In genomic region chr4:169861592-169861991, GRCh38 we compare ENCODE assay signal across 17 cellular contexts.
"Had no signal": no experiment of that assay in that cellular context is flagged by ENCODE, and none has a peak within 500 bp of the region (broad histone marks: within the 10 kb centered on the region; RNA-seq: fewer than 3 reads in every experiment).

No MANE protein-coding gene starts in this region.

- DNase-seq: activated CD4-positive, alpha-beta T cell treated with anti-CD3 and anti-CD28 coated beads for 48 hours; activated CD8-positive, alpha-beta memory T cell treated with anti-CD3 and anti-CD28 coated beads, Interleukin-2, amount 50 U/mL, for 4 hours; activated CD8-positive, alpha-beta T cell treated with anti-CD3 and anti-CD28 coated beads, Interleukin-2, amount 10 ng/mL, durations not matched to agents 7 days and 5 days; activated effector memory CD4-positive, alpha-beta T cell treated with anti-CD3 and anti-CD28 coated beads, Interleukin-2, amount 50 U/mL, for 16 hours; activated T-cell treated with anti-CD3 and anti-CD28 coated beads, Interleukin-2, amount 50 U/mL, for 48 hours; adrenal gland; foreskin melanocyte; head of caudate nucleus; immature natural killer cell; naive thymus-derived CD4-positive, alpha-beta T cell; stimulated activated CD4-positive, alpha-beta T cell treated with anti-CD3 and anti-CD28 coated beads, Interleukin-15, amount 100 ng/mL, for 24 hours; stimulated activated CD4-positive, alpha-beta T cell treated with anti-CD3 and anti-CD28 coated beads, Interleukin-4, amount 100 ng/mL, for 24 hours; stimulated activated naive CD8-positive, alpha-beta T cell treated with anti-CD3 and anti-CD28 coated beads, Interleukin-15, Interleukin-2, amounts not matched to agents 100 U/mL and 50 U/mL, for 24 hours; trophoblast cell had no signal

- H3K27ac Mint-ChIP-seq: activated CD8-positive, alpha-beta T cell treated with anti-CD3 and anti-CD28 coated beads, Interleukin-2, amount 10 ng/mL, durations not matched to agents 7 days and 5 days; activated naive CD4-positive, alpha-beta T cell treated with anti-CD3 and anti-CD28 coated beads, Interleukin-2, amount 50 U/mL, for 24 hours; immature natural killer cell; naive thymus-derived CD4-positive, alpha-beta T cell; T-helper 1 cell treated with Interleukin-12 subunit alpha and Interleukin-12 subunit beta and Interleukin-4 antibody, amounts not matched to agents 30 μg/mL and 1 μg/mL, for 36 hours; WTC11 had no signal

- H3K4me3 Mint-ChIP-seq: activated CD8-positive, alpha-beta T cell treated with anti-CD3 and anti-CD28 coated beads, Interleukin-2, amount 10 ng/mL, durations not matched to agents 7 days and 5 days; activated naive CD4-positive, alpha-beta T cell treated with anti-CD3 and anti-CD28 coated beads, Interleukin-2, amount 50 U/mL, for 24 hours; immature natural killer cell; naive thymus-derived CD4-positive, alpha-beta T cell; T-helper 1 cell treated with Interleukin-12 subunit alpha and Interleukin-12 subunit beta and Interleukin-4 antibody, amounts not matched to agents 30 μg/mL and 1 μg/mL, for 36 hours; WTC11 had no signal

- H3K4me1 Mint-ChIP-seq: activated naive CD4-positive, alpha-beta T cell treated with anti-CD3 and anti-CD28 coated beads, Interleukin-2, amount 50 U/mL, for 24 hours; immature natural killer cell; naive thymus-derived CD4-positive, alpha-beta T cell had no signal

- H3K9me3 Mint-ChIP-seq: activated naive CD4-positive, alpha-beta T cell treated with anti-CD3 and anti-CD28 coated beads, Interleukin-2, amount 50 U/mL, for 24 hours; naive thymus-derived CD4-positive, alpha-beta T cell; T-helper 1 cell treated with Interleukin-12 subunit alpha and Interleukin-12 subunit beta and Interleukin-4 antibody, amounts not matched to agents 30 μg/mL and 1 μg/mL, for 36 hours had no signal

- H3K36me3 Mint-ChIP-seq: activated naive CD4-positive, alpha-beta T cell treated with anti-CD3 and anti-CD28 coated beads, Interleukin-2, amount 50 U/mL, for 24 hours; immature natural killer cell; naive thymus-derived CD4-positive, alpha-beta T cell had no signal
